Comparison of ENCODE assay signal across 8 cellular contexts in genomic region chr12:132178801-132179401, GRCh38. TPM values are rescaled to one million over a fixed set of nuclear protein-coding genes. Genes with fewer than 3 reads are reported as not detected.
DNase-seq lines count a peak whose midpoint lies in the region; ATAC-seq and TF ChIP-seq lines count a peak whose summit lies in the region.

No MANE protein-coding gene starts in this region.

- no peak overlapping the region for H2AFZ ChIP-seq in DND-41 (ENCODE audit: low read depth, low read length)
- H2AFZ ChIP-seq in smooth muscle cell (ENCODE audit: low read depth): no peak overlapping the region

- H3K79me2 ChIP-seq in DND-41 (ENCODE audit: insufficient read depth, low read length): no peaks in the 10 kb centered on the region
- H3K79me2 ChIP-seq in smooth muscle cell (ENCODE audit: low read depth): no peaks in the 10 kb centered on the region

- H3K27me3 ChIP-seq in DND-41 (ENCODE audit: insufficient read depth, low read length, poor library complexity) (no peaks in the 10 kb centered on the region), prostate gland (replicated peaks; ENCODE audit: insufficient read depth) (peaks cover 28% of the 10 kb centered on the region), smooth muscle cell (ENCODE audit: low read depth) (peaks cover 12% of the 10 kb centered on the region)

- no peaks in the 10 kb centered on the region for H3F3A ChIP-seq in smooth muscle cell (ENCODE audit: low read depth)

- no peaks in the 10 kb centered on the region for H3K9me3 ChIP-seq in DND-41 (ENCODE audit: insufficient read depth, low read length, severe bottlenecking)
- H3K9me3 ChIP-seq in prostate gland: no peaks in the 10 kb centered on the region
- H3K9me3 ChIP-seq in smooth muscle cell (replicated peaks; ENCODE audit: low read depth): no peaks in the 10 kb centered on the region

- intact Hi-C loops in prostate gland (cut with DNase I): no loop called here
- intact Hi-C loops in lower leg skin (cut with DNase I; ENCODE audit: low total_unique reads): no loop called here

- no peak overlapping the region for H3K9ac ChIP-seq in DND-41 (ENCODE audit: low read depth, low read length)
- H3K9ac ChIP-seq in smooth muscle cell (ENCODE audit: low read depth): no peak overlapping the region

- no peaks in the 10 kb centered on the region for H4K20me1 ChIP-seq in DND-41 (ENCODE audit: insufficient read depth, low read length)
- H4K20me1 ChIP-seq in smooth muscle cell (ENCODE audit: low read depth): no peaks in the 10 kb centered on the region

- no peak for TF ChIP-seq POLR2A in prostate gland (IDR thresholded peaks at IDR 0.05)
- TF ChIP-seq POLR2A in lower leg skin (IDR thresholded peaks at IDR 0.05): no peak

- 39% methylated on average over 39 of the region's 39 CpGs for WGBS in prostate gland
- 73% methylated on average over 39 of the region's 39 CpGs for WGBS in smooth muscle cell (ENCODE audit: low lambda C conversion rate)
- WGBS in lower leg skin, 2 donors: 47 to 54% methylated on average over 39 of the region's 39 CpGs

- H3K27ac ChIP-seq in DND-41 (ENCODE audit: low read length) (peak overlapping the region; percentile 47; the same call in 1 of the 2 replicates), prostate gland (no peak overlapping the region), smooth muscle cell (ENCODE audit: low read depth) (no peak overlapping the region)

- ATAC-seq in DND-41 (ENCODE audit: insufficient read depth, low read depth) (0 out of 3 replicates have a peak, but pooled peaks have one; percentile 16), left lobe of liver (no peak)

- H3K36me3 ChIP-seq in DND-41 (ENCODE audit: insufficient read depth, low read length) (no peaks in the 10 kb centered on the region), prostate gland (no peaks in the 10 kb centered on the region), smooth muscle cell (ENCODE audit: low read depth) (no peaks in the 10 kb centered on the region)

- TF ChIP-seq CTCF in DND-41 (IDR thresholded peaks at IDR 0.05; ENCODE audit: borderline replicate concordance, extremely low read depth, low read length, poor library complexity, severe bottlenecking) (no peak), prostate gland (IDR thresholded peaks at IDR 0.05) (no peak), smooth muscle cell (IDR thresholded peaks at IDR 0.05; ENCODE audit: borderline replicate concordance, insufficient read depth, poor library complexity, severe bottlenecking) (no peak), lower leg skin (IDR thresholded peaks at IDR 0.05) (no peak)

- H3K4me1 ChIP-seq in DND-41 (ENCODE audit: insufficient read depth, low read length) (peaks cover 14% of the 10 kb centered on the region), prostate gland (replicated peaks) (no peaks in the 10 kb centered on the region), smooth muscle cell (ENCODE audit: low read depth) (no peaks in the 10 kb centered on the region)

- H3K4me3 ChIP-seq in DND-41 (ENCODE audit: low read depth in 1 of 2, low read length in 2 of 2) (no peak overlapping the region), prostate gland (peak overlapping the region in 1 of 2 donors; percentile 5), smooth muscle cell (no peak overlapping the region), lower leg skin (ENCODE audit: low read depth, poor library complexity, severe bottlenecking) (no peak overlapping the region)

- DNase-seq in DND-41: no peak
- peak; percentile 79 for DNase-seq in NCI-H2107 treated with DMSO at 0.1 percent for 48 hours (lab: John Stamatoyannopoulos, UW; ENCODE audit: unreplicated experiment)
- DNase-seq in activated T-cell treated with anti-CD3 and anti-CD28 coated beads, Interleukin-2, amount 50 U/mL, for 48 hours: peak; percentile 57 to 58
- DNase-seq in prostate gland (ENCODE audit: low spot score): peak; percentile 22
- DNase-seq in smooth muscle cell (lab: John Stamatoyannopoulos, UW; ENCODE audit: unreplicated experiment): no peak
- no peak for DNase-seq in left lobe of liver (ENCODE audit: low spot score)
- DNase-seq in cerebellar cortex (ENCODE audit: low spot score): no peak
- DNase-seq in lower leg skin (ENCODE audit: low spot score in 2 of 2): no peak

- H3K4me2 ChIP-seq in DND-41 (ENCODE audit: insufficient read depth, low read length) (peak overlapping the region; percentile 44), smooth muscle cell (no peak overlapping the region)

RNA-seq across cellular contexts. Expression of gene NOC4L, which starts 34.6 kb away (rescaled TPM):
- 10 to 100 TPM; 12.4 to 32.5 TPM for total RNA-seq in prostate gland
- 6.2 and 9.8 TPM in 2 replicates for total RNA-seq in smooth muscle cell
- polyA plus RNA-seq in smooth muscle cell: 39.9 and 42.2 TPM in 2 replicates
- total RNA-seq in left lobe of liver: 9.9 TPM
- total RNA-seq in lower leg skin: 10 to 100 TPM in 3 of 4 donors, 1 to 10 TPM in 1; 7.3 to 17.7 (median 14.1) TPM

RNA-seq across cellular contexts. Expression of gene DDX51, which starts 34.8 kb away (rescaled TPM):
- total RNA-seq in prostate gland (10 to 100 TPM; 12.7 to 29.0 TPM), smooth muscle cell (1.6 and 5.2 TPM in 2 replicates), left lobe of liver (9.3 TPM), lower leg skin (10 to 100 TPM; 11.1 to 31.8 (median 19.2) TPM)
- polyA plus RNA-seq in smooth muscle cell: 12.5 and 15.1 TPM in 2 replicates

Comparison
In these comparisons a context has a peak if more than half of its experiments do, and no peak if none do; other contexts are left out.
1. DNase-seq: peak in NCI-H2107 treated with DMSO at 0.1 percent for 48 hours (single experiment), activated T-cell treated with anti-CD3 and anti-CD28 coated beads, Interleukin-2, amount 50 U/mL, for 48 hours (2 of 2) and prostate gland (single experiment); none in DND-41 (single experiment), smooth muscle cell (single experiment), left lobe of liver (single experiment), cerebellar cortex (single experiment) and lower leg skin (0 of 2).